ENCODE assay signal across 12 cellular contexts in genomic region chr2:3578987-3579386, GRCh38. TPM values are rescaled to one million over a fixed set of nuclear protein-coding genes. Genes with fewer than 3 reads are reported as not detected.
DNase-seq lines count a peak whose midpoint lies in the region; ATAC-seq, FAIRE-seq and TF ChIP-seq lines count a peak whose summit lies in the region.
"Had no signal": no experiment of that assay in that cellular context is flagged by ENCODE, and none has a peak within 500 bp of the region (broad histone marks: within the 10 kb centered on the region; RNA-seq: fewer than 3 reads in every experiment).

No MANE protein-coding gene starts in this region.

- H3K9me3 ChIP-seq in H9 (ENCODE audit: control insufficient read depth, low read depth, low read length) (no peaks in the 10 kb centered on the region), keratinocyte (ENCODE audit: control insufficient read depth, low read depth, low read length) (no peaks in the 10 kb centered on the region)
- H3K9me3 ChIP-seq: mucosa of descending colon had no signal

- no peak overlapping the region for H3K56ac ChIP-seq in H9 (ENCODE audit: insufficient read length, low read depth, low read length)

- H2AK5ac ChIP-seq in H9 (ENCODE audit: insufficient read length, low read length), result no peak overlapping the region

- H3K23ac ChIP-seq in H9 (ENCODE audit: insufficient read length, low read depth, low read length), result no peak overlapping the region

- no peaks in the 10 kb centered on the region for H4K20me1 ChIP-seq in H9 (ENCODE audit: control insufficient read depth, insufficient read depth, insufficient read length)
- H4K20me1 ChIP-seq in keratinocyte (ENCODE audit: control insufficient read depth, extremely low read depth, insufficient read depth, low read length), result peaks cover 26% of the 10 kb centered on the region

- H3K4ac ChIP-seq in H9 (ENCODE audit: low read depth, low read length), result no peak overlapping the region

- POLR2A ChIA-PET in activated naive CD8-positive, alpha-beta T cell treated with anti-CD3 and anti-CD28 coated beads, Interleukin-2, amount 10 ng/mL, durations not matched to agents 7 days and 5 days (lab: Charles Lee), result interaction anchor here (1.0 to 1.1 kb wide), 2 partner anchors 20 to 21 kb away, joined by 3 to 6 read pairs; partner anchors contain the start of gene RNASEH1

- no peak overlapping the region for H4K5ac ChIP-seq in H9 (ENCODE audit: insufficient read length, low read depth, low read length)

- H3K36me3 ChIP-seq in ACC112 (ENCODE audit: insufficient read depth, low read length) (peaks cover 62% of the 10 kb centered on the region), keratinocyte (ENCODE audit: control insufficient read depth in 2 of 2, extremely low read depth in 1 of 2, insufficient read depth in 2 of 2, low read length in 2 of 2) (peaks cover 13 to 58% of the 10 kb centered on the region in 2 experiments)

- no peak overlapping the region for H2BK5ac ChIP-seq in H9 (ENCODE audit: insufficient read length, low read length)

- no peak overlapping the region for H3K9ac ChIP-seq in H9 (ENCODE audit: extremely low read depth, insufficient read length, low read length)
- H3K9ac ChIP-seq in keratinocyte (ENCODE audit: control insufficient read depth, extremely low read depth, insufficient read depth, low read length), result no peak overlapping the region

- no peak overlapping the region for H2BK20ac ChIP-seq in H9 (ENCODE audit: low read depth, low read length, poor library complexity, severe bottlenecking)

- peaks cover 0 to 1% of the 10 kb centered on the region in 2 experiments; a peak in 1 of 5 replicates for H3K9me3 Mint-ChIP-seq in H9
- H3K9me3 Mint-ChIP-seq in activated naive CD8-positive, alpha-beta T cell treated with anti-CD3 and anti-CD28 coated beads, Interleukin-2, amount 10 ng/mL, durations not matched to agents 7 days and 5 days, result no peaks in the 10 kb centered on the region
- H3K9me3 Mint-ChIP-seq: dendritic cell treated with granulocyte-macrophage colony-stimulating factor and Interleukin-4, amounts not matched to agents 40 ng/mL and 50 ng/mL, for 4 days had no signal

- H4K91ac ChIP-seq in H9 (ENCODE audit: insufficient read length, low read depth, low read length), result no peak overlapping the region

- ATAC-seq in activated naive CD8-positive, alpha-beta T cell treated with anti-CD3 and anti-CD28 coated beads, Interleukin-2, amount 10 ng/mL, durations not matched to agents 7 days and 5 days (ENCODE audit: low read depth), result no peak
- ATAC-seq in Right ventricle myocardium superior (ENCODE audit: poor library complexity), result no peak
- ATAC-seq: mucosa of descending colon had no signal

- H2BK12ac ChIP-seq in H9 (ENCODE audit: insufficient read length, low read depth, low read length), result no peak overlapping the region

- H3K14ac ChIP-seq in H9 (ENCODE audit: insufficient read depth, low read length), result no peak overlapping the region

- H3K4me3 Mint-ChIP-seq in H9, result peak overlapping the region; percentile 11 to 98; a peak in 3 of 5 replicates
- H3K4me3 Mint-ChIP-seq in activated naive CD8-positive, alpha-beta T cell treated with anti-CD3 and anti-CD28 coated beads, Interleukin-2, amount 10 ng/mL, durations not matched to agents 7 days and 5 days, result peak overlapping the region; percentile 1
- H3K4me3 Mint-ChIP-seq: dendritic cell treated with granulocyte-macrophage colony-stimulating factor and Interleukin-4, amounts not matched to agents 40 ng/mL and 50 ng/mL, for 4 days had no signal

- H2AFZ ChIP-seq in ACC112 (ENCODE audit: low read length, unreplicated experiment) (no peak overlapping the region), H9 (ENCODE audit: low read length) (no peak overlapping the region), keratinocyte (ENCODE audit: control insufficient read depth, low read length) (no peak overlapping the region)

- H4K8ac ChIP-seq in H9 (replicated peaks; ENCODE audit: insufficient read length, low read depth, low read length), result no peak overlapping the region

- peaks cover 37% of the 10 kb centered on the region for H3K4me1 ChIP-seq in ACC112 (ENCODE audit: control insufficient read depth, insufficient read depth, low read length, unreplicated experiment)
- H3K4me1 ChIP-seq in H9 (ENCODE audit: insufficient read depth, low read length), result no peaks in the 10 kb centered on the region; the same call in 1 of the 2 replicates
- H3K4me1 ChIP-seq in keratinocyte (ENCODE audit: control insufficient read depth, extremely low read depth, insufficient read depth, low read length), result peaks cover 30% of the 10 kb centered on the region

- H2BK120ac ChIP-seq in H9 (ENCODE audit: low read depth, low read length, poor library complexity, severe bottlenecking), result no peak overlapping the region

- H3K79me2 ChIP-seq in ACC112 (ENCODE audit: control insufficient read depth, insufficient read depth, low read length, unreplicated experiment) (peaks cover 65% of the 10 kb centered on the region), H9 (ENCODE audit: insufficient read depth, low read length) (peaks cover 17% of the 10 kb centered on the region; the same call in 1 of the 2 replicates), keratinocyte (ENCODE audit: control insufficient read depth, insufficient read depth, low read length) (peaks cover 57% of the 10 kb centered on the region)

- H3K9me1 ChIP-seq in keratinocyte (ENCODE audit: control insufficient read depth, extremely low read depth, insufficient read depth, low read length), result peaks cover 2% of the 10 kb centered on the region

- H3K79me1 ChIP-seq in H9 (ENCODE audit: insufficient read depth, low read depth, low read length, poor library complexity, severe bottlenecking), result peaks cover 9% of the 10 kb centered on the region

- no peak for TF ChIP-seq POLR2A in GM12891 (IDR thresholded peaks at IDR 0.05; ENCODE audit: low read depth, low read length)

- no CpG with 5 or more reads among the region's 5 CpGs for WGBS in H9 (ENCODE audit: extremely low coverage, insufficient read length, low lambda C conversion rate)

- H3K4me2 ChIP-seq in H9 (ENCODE audit: insufficient read depth, insufficient read length, low read length), result peak overlapping the region; percentile 19
- peak overlapping the region; percentile 55 for H3K4me2 ChIP-seq in keratinocyte (ENCODE audit: control insufficient read depth, extremely low read depth, insufficient read depth, low read depth, low read length)

- H3K27ac ChIP-seq in ACC112 (ENCODE audit: low read depth, low read length) (peak overlapping the region; percentile 59), H9 (ENCODE audit: insufficient read length, low read depth, low read length) (no peak overlapping the region), keratinocyte (ENCODE audit: control insufficient read depth, insufficient read depth, low read length) (peak overlapping the region; percentile 39)

- dilution Hi-C loops in keratinocyte (cut with MboI; ENCODE audit: extremely low pct_ligation_motif_present, low sequenced_read_pairs), result no loop called here

- peaks cover 3% of the 10 kb centered on the region for H3K23me2 ChIP-seq in H9 (ENCODE audit: insufficient read length, low read depth, low read length, poor library complexity, severe bottlenecking)

- H3K27ac Mint-ChIP-seq in H9, result peak overlapping the region in 1 of 3 experiments; percentile 75; a peak in 3 of 7 replicates
- no peak overlapping the region for H3K27ac Mint-ChIP-seq in activated naive CD8-positive, alpha-beta T cell treated with anti-CD3 and anti-CD28 coated beads, Interleukin-2, amount 10 ng/mL, durations not matched to agents 7 days and 5 days
- H3K27ac Mint-ChIP-seq: dendritic cell treated with granulocyte-macrophage colony-stimulating factor and Interleukin-4, amounts not matched to agents 40 ng/mL and 50 ng/mL, for 4 days had no signal

- no peak overlapping the region for H2BK15ac ChIP-seq in H9 (ENCODE audit: low read depth, low read length)

- no peak overlapping the region for H3T11ph ChIP-seq in H9 (ENCODE audit: low read length)

- no peak for FAIRE-seq in keratinocyte (lab: Jason Lieb, UNC)
- FAIRE-seq in GM12891 (lab: Jason Lieb, UNC), result no peak

- H3K18ac ChIP-seq in H9 (ENCODE audit: insufficient read length, low read depth, low read length), result no peak overlapping the region

- no peaks in the 10 kb centered on the region; the same call in 1 of the 2 replicates for H3K27me3 Mint-ChIP-seq in H9 (ENCODE audit: low read depth)
- no peaks in the 10 kb centered on the region for H3K27me3 Mint-ChIP-seq in activated naive CD8-positive, alpha-beta T cell treated with anti-CD3 and anti-CD28 coated beads, Interleukin-2, amount 10 ng/mL, durations not matched to agents 7 days and 5 days

- peak overlapping the region; percentile 98 for H3K4me3 ChIP-seq in ACC112 (ENCODE audit: low read depth, low read length)
- peak overlapping the region in 1 of 3 experiments; percentile 56 for H3K4me3 ChIP-seq in keratinocyte (ENCODE audit: control insufficient read depth in 2 of 3, extremely low read depth in 1 of 3, insufficient read depth in 2 of 3, low read depth in 1 of 3, low read length in 3 of 3)
- H3K4me3 ChIP-seq: mucosa of descending colon had no signal

- H3K27me3 ChIP-seq in ACC112 (ENCODE audit: insufficient read depth, low read length), result no peaks in the 10 kb centered on the region
- no peaks in the 10 kb centered on the region for H3K27me3 ChIP-seq in H9 (ENCODE audit: insufficient read depth, low read length)
- H3K27me3 ChIP-seq in keratinocyte (ENCODE audit: control insufficient read depth, extremely low read depth, insufficient read depth, low read length), result no peaks in the 10 kb centered on the region

- peaks cover 54 to 82% (median 74%) of the 10 kb centered on the region in 3 experiments for H3K36me3 Mint-ChIP-seq in H9 (ENCODE audit: insufficient read depth in 1 of 3, low read depth in 3 of 3)
- H3K36me3 Mint-ChIP-seq in activated naive CD8-positive, alpha-beta T cell treated with anti-CD3 and anti-CD28 coated beads, Interleukin-2, amount 10 ng/mL, durations not matched to agents 7 days and 5 days, result peaks cover 43% of the 10 kb centered on the region

- intact Hi-C loops in Right ventricle myocardium superior (cut with DNase I), result no loop called here

- DNase-seq in H9 (no peak), keratinocyte (ENCODE audit: low read depth, low spot score) (no peak), inferior parietal cortex (ENCODE audit: extremely low spot score) (no peak), GM12891 (ENCODE audit: insufficient read length, low spot score) (no peak), Right ventricle myocardium superior (no peak)
- no peak for DNase-seq in activated naive CD8-positive, alpha-beta T cell treated with anti-CD3 and anti-CD28 coated beads, Interleukin-2, amount 10 ng/mL, durations not matched to agents 7 days and 5 days
- no peak for DNase-seq in activated CD4-positive, CD25-positive, alpha-beta regulatory T cell (lab: John Stamatoyannopoulos, UW)
- DNase-seq: hippocampal formation, mucosa of descending colon, NCI-H1930 had no signal

- TF ChIP-seq CTCF in H9 (conservative IDR thresholded peaks at IDR 0.05), result no peak
- TF ChIP-seq CTCF in keratinocyte (optimal IDR thresholded peaks at IDR 0.05 in 1 of 3, IDR thresholded peaks at IDR 0.05 in 1 of 3, conservative IDR thresholded peaks at IDR 0.05 in 1 of 3; ENCODE audit: extremely low read depth in 1 of 3, insufficient read depth in 2 of 3, low read length in 3 of 3), result no peak

- peaks cover 25 to 33% of the 10 kb centered on the region in 2 experiments for H3K4me1 Mint-ChIP-seq in H9
- peaks cover 45% of the 10 kb centered on the region for H3K4me1 Mint-ChIP-seq in activated naive CD8-positive, alpha-beta T cell treated with anti-CD3 and anti-CD28 coated beads, Interleukin-2, amount 10 ng/mL, durations not matched to agents 7 days and 5 days

RNA-seq across cellular contexts. Expression of gene RPS7, which starts 3.9 kb away (rescaled TPM):
- total RNA-seq in H9 (2021) (2,120 and 2,130 TPM in 2 replicates), Right ventricle myocardium superior (570 TPM)
- 1,000 to 10,000 TPM; 1,215 to 1,237 TPM for total RNA-seq in activated naive CD8-positive, alpha-beta T cell treated with anti-CD3 and anti-CD28 coated beads, Interleukin-2, amount 10 ng/mL, durations not matched to agents 7 days and 5 days
- 1,344 to 1,663 TPM (median 1,410 TPM) in 3 replicates for polyA plus RNA-seq in keratinocyte
- polyA plus RNA-seq in keratinocyte (2011; ENCODE audit: low read depth), result 2,676 TPM
- polyA plus RNA-seq in keratinocyte (2011; cell fraction: cytosol; rRNA removed), result 1,277 and 1,596 TPM in 2 replicates
- polyA plus RNA-seq in keratinocyte (2011; cell fraction: nucleus; rRNA removed), result 448 and 562 TPM in 2 replicates
- polyA plus RNA-seq in keratinocyte (2012; ENCODE audit: low replicate concordance), result 1,543 and 1,827 TPM in 2 replicates
- polyA minus RNA-seq in keratinocyte, result 206 to 287 TPM (median 219 TPM) in 3 replicates
- 708 TPM for polyA minus RNA-seq in keratinocyte (2011; cell fraction: cytosol; rRNA and poly(A)+ RNA removed)
- 96.9 and 117 TPM in 2 replicates for polyA minus RNA-seq in keratinocyte (2011; cell fraction: nucleus; rRNA and poly(A)+ RNA removed)
- polyA plus RNA-seq in GM12891 (2012; ENCODE audit: low read depth, missing spikeins), result 3,128 TPM

RNA-seq across cellular contexts. Expression of gene COLEC11, which starts 15.9 kb away (rescaled TPM):
- 0.39 TPM in 1 of 2 replicates, not detected in the other for total RNA-seq in H9 (2021)
- under 1 TPM; 0.39 to 0.77 TPM for total RNA-seq in activated naive CD8-positive, alpha-beta T cell treated with anti-CD3 and anti-CD28 coated beads, Interleukin-2, amount 10 ng/mL, durations not matched to agents 7 days and 5 days
- not detected in 3 replicates for polyA plus RNA-seq in keratinocyte
- polyA plus RNA-seq in keratinocyte (2011; ENCODE audit: low read depth), result not detected
- not detected in 2 replicates for polyA plus RNA-seq in keratinocyte (2011; cell fraction: cytosol; rRNA removed)
- not detected in 2 replicates for polyA plus RNA-seq in keratinocyte (2011; cell fraction: nucleus; rRNA removed)
- 0.58 TPM in 1 of 2 replicates, not detected in the other for polyA plus RNA-seq in keratinocyte (2012; ENCODE audit: low replicate concordance)
- not detected in 3 replicates for polyA minus RNA-seq in keratinocyte
- polyA minus RNA-seq in keratinocyte (2011; cell fraction: cytosol; rRNA and poly(A)+ RNA removed), result not detected
- not detected in 2 replicates for polyA minus RNA-seq in keratinocyte (2011; cell fraction: nucleus; rRNA and poly(A)+ RNA removed)
- 1.1 TPM for polyA plus RNA-seq in GM12891 (2012; ENCODE audit: low read depth, missing spikeins)
- total RNA-seq in Right ventricle myocardium superior, result 2.9 TPM

RNA-seq across cellular contexts. Expression of gene RNASEH1, which starts 20.9 kb away (rescaled TPM):
- total RNA-seq in H9 (2021) (40.4 and 42.0 TPM in 2 replicates), Right ventricle myocardium superior (20.8 TPM)
- total RNA-seq in activated naive CD8-positive, alpha-beta T cell treated with anti-CD3 and anti-CD28 coated beads, Interleukin-2, amount 10 ng/mL, durations not matched to agents 7 days and 5 days, result 10 to 100 TPM; 24.7 to 24.9 TPM
- 11.2 to 17.3 TPM (median 15.3 TPM) in 3 replicates for polyA plus RNA-seq in keratinocyte
- 26.6 TPM for polyA plus RNA-seq in keratinocyte (2011; ENCODE audit: low read depth)
- polyA plus RNA-seq in keratinocyte (2011; cell fraction: cytosol; rRNA removed), result 12.4 and 14.9 TPM in 2 replicates
- 11.3 and 13.1 TPM in 2 replicates for polyA plus RNA-seq in keratinocyte (2011; cell fraction: nucleus; rRNA removed)
- polyA plus RNA-seq in keratinocyte (2012; ENCODE audit: low replicate concordance), result 12.2 and 27.7 TPM in 2 replicates
- 5.5 to 8.0 TPM (median 7.6 TPM) in 3 replicates for polyA minus RNA-seq in keratinocyte
- polyA minus RNA-seq in keratinocyte (2011; cell fraction: cytosol; rRNA and poly(A)+ RNA removed), result 18.0 TPM
- polyA minus RNA-seq in keratinocyte (2011; cell fraction: nucleus; rRNA and poly(A)+ RNA removed), result 5.0 and 6.7 TPM in 2 replicates
- polyA plus RNA-seq in GM12891 (2012; ENCODE audit: low read depth, missing spikeins), result 19.1 TPM

RNA-seq across cellular contexts. Expression of gene ADI1, which starts 59.7 kb away (rescaled TPM):
- total RNA-seq in H9 (2021) (23.4 and 25.4 TPM in 2 replicates), Right ventricle myocardium superior (141 TPM)
- 10 to 100 TPM; 16.6 to 19.5 TPM for total RNA-seq in activated naive CD8-positive, alpha-beta T cell treated with anti-CD3 and anti-CD28 coated beads, Interleukin-2, amount 10 ng/mL, durations not matched to agents 7 days and 5 days
- 29.0 to 47.4 TPM (median 38.5 TPM) in 3 replicates for polyA plus RNA-seq in keratinocyte
- polyA plus RNA-seq in keratinocyte (2011; ENCODE audit: low read depth), result 16.0 TPM
- 40.7 and 54.0 TPM in 2 replicates for polyA plus RNA-seq in keratinocyte (2011; cell fraction: cytosol; rRNA removed)
- 33.8 and 36.7 TPM in 2 replicates for polyA plus RNA-seq in keratinocyte (2011; cell fraction: nucleus; rRNA removed)
- 34.7 and 40.1 TPM in 2 replicates for polyA plus RNA-seq in keratinocyte (2012; ENCODE audit: low replicate concordance)
- 9.5 to 22.1 TPM (median 19.0 TPM) in 3 replicates for polyA minus RNA-seq in keratinocyte
- 30.3 TPM for polyA minus RNA-seq in keratinocyte (2011; cell fraction: cytosol; rRNA and poly(A)+ RNA removed)
- 6.9 and 9.8 TPM in 2 replicates for polyA minus RNA-seq in keratinocyte (2011; cell fraction: nucleus; rRNA and poly(A)+ RNA removed)
- 16.1 TPM for polyA plus RNA-seq in GM12891 (2012; ENCODE audit: low read depth, missing spikeins)
